ENCODE assay signal across 12 cellular contexts in genomic region chr11:117885777-117886176, GRCh38. TPM values are rescaled to one million over a fixed set of nuclear protein-coding genes. Genes with fewer than 3 reads are reported as not detected.
A peak's percentile ranks its signal among the peaks of the same experiment; 100 is the strongest.
DNase-seq lines count a peak whose midpoint lies in the region; ATAC-seq and TF ChIP-seq lines count a peak whose summit lies in the region.
"Had no signal": no experiment of that assay in that cellular context is flagged by ENCODE, and none has a peak within 500 bp of the region (broad histone marks: within the 10 kb centered on the region; RNA-seq: fewer than 3 reads in every experiment).

No MANE protein-coding gene starts in this region.

- no peak overlapping the region for H3K9ac ChIP-seq in parathyroid adenoma

- H3K4me3 ChIP-seq in parathyroid adenoma (ENCODE audit: low read depth, low read length) (no peak overlapping the region), aorta (ENCODE audit: low read length in 2 of 2) (no peak overlapping the region)
- H3K4me3 ChIP-seq: suprapubic skin had no signal

- intact Hi-C loops in aorta (cut with DNase I), result no loop called here

- H3K4me1 ChIP-seq in parathyroid adenoma, result no peaks in the 10 kb centered on the region
- no peaks in the 10 kb centered on the region for H3K4me1 ChIP-seq in aorta (ENCODE audit: control insufficient read depth in 1 of 2, insufficient read depth in 2 of 2, low read length in 2 of 2)

- no peak for TF ChIP-seq CTCF in parathyroid adenoma (IDR thresholded peaks at IDR 0.05)

- H3K36me3 ChIP-seq in parathyroid adenoma (ENCODE audit: control insufficient read depth, insufficient read depth, low read length), result no peaks in the 10 kb centered on the region
- no peaks in the 10 kb centered on the region for H3K36me3 ChIP-seq in aorta (ENCODE audit: control insufficient read depth in 1 of 2, insufficient read depth in 2 of 2, low read length in 1 of 2)
- H3K36me3 ChIP-seq: suprapubic skin had no signal

- H3K27me3 ChIP-seq in parathyroid adenoma (ENCODE audit: control insufficient read depth, insufficient read depth, low read length) (no peaks in the 10 kb centered on the region), aorta (ENCODE audit: control insufficient read depth in 1 of 2, insufficient read depth in 2 of 2, low read length in 1 of 2) (peaks cover 0 to 2% of the 10 kb centered on the region in 2 donors)

- ATAC-seq in aorta (ENCODE audit: low FRiP score), result peak; percentile 78
- no peak for ATAC-seq in HG03457 (IDR thresholded peaks at IDR 0.05; ENCODE audit: unreplicated experiment)
- ATAC-seq: esophagus mucosa had no signal

- no peak overlapping the region for H3K4me2 ChIP-seq in parathyroid adenoma (ENCODE audit: low read length)

- H2AFZ ChIP-seq in parathyroid adenoma, result no peak overlapping the region

- no peaks in the 10 kb centered on the region for H3K9me3 ChIP-seq in parathyroid adenoma (ENCODE audit: control insufficient read depth, low read length)
- no peaks in the 10 kb centered on the region for H3K9me3 ChIP-seq in aorta (ENCODE audit: control insufficient read depth, low read length)
- H3K9me3 ChIP-seq: suprapubic skin had no signal

- peak; percentile 43 for DNase-seq in activated effector memory CD4-positive, alpha-beta T cell treated with anti-CD3 and anti-CD28 coated beads, Interleukin-2, amount 50 U/mL, for 16 hours
- DNase-seq in activated effector memory CD4-positive, alpha-beta T cell treated with Interleukin-2 at 50 U/mL for 16 hours, result no peak
- DNase-seq in left kidney (ENCODE audit: low read depth, low spot score), result peak; percentile 85
- DNase-seq in aorta, result peak in 1 of 2 donors; percentile 71
- no peak for DNase-seq in DMS53 treated with DMSO at 0.1 percent for 48 hours (lab: John Stamatoyannopoulos, UW; ENCODE audit: unreplicated experiment)
- no peak for DNase-seq in GOT3 (lab: John Stamatoyannopoulos, UW)
- DNase-seq: SW 1271 had no signal

- WGBS in aorta, 2 donors, result 3 to 9% methylated on average over 11 of the region's 11 CpGs

- no peaks in the 10 kb centered on the region for H3K79me2 ChIP-seq in parathyroid adenoma

- H3K27ac ChIP-seq in parathyroid adenoma, result peak overlapping the region; percentile 44
- no peak overlapping the region for H3K27ac ChIP-seq in aorta (ENCODE audit: low read depth in 1 of 2, low read length in 2 of 2)
- H3K27ac ChIP-seq: suprapubic skin had no signal

RNA-seq across cellular contexts. Expression of gene FXYD6, which starts 9.3 kb away (rescaled TPM):
- 10 to 100 TPM; 28.6 to 28.7 TPM for total RNA-seq in aorta
- 10 to 100 TPM; 14.5 to 28.2 TPM for polyA plus RNA-seq in aorta
- total RNA-seq: activated T-helper 1 cell treated with anti-CD3 and anti-CD28 coated beads, Interleukin-12 subunit alpha, Interleukin-12 subunit beta, Interleukin-2, Interleukin-4 antibody, amounts not matched to agents 30 ng/mL and 10 ng/mL and 1 ng/mL, durations not matched to agents 14 hours and 24 hours and 36 hours had no signal

RNA-seq across cellular contexts. Expression of gene TMPRSS13, which starts 43.4 kb away (rescaled TPM):
- under 1 TPM; 0.45 to 0.54 TPM for total RNA-seq in aorta
- polyA plus RNA-seq in aorta, result 1 to 10 TPM in 1 of 2 donors, not detected in 1; 1.0 TPM

Comparison
In these comparisons a context has a peak if more than half of its experiments do, and no peak if none do; other contexts are left out.
1. DNase-seq: peak in activated effector memory CD4-positive, alpha-beta T cell treated with anti-CD3 and anti-CD28 coated beads, Interleukin-2, amount 50 U/mL, for 16 hours (single experiment) and left kidney (single experiment); none in activated effector memory CD4-positive, alpha-beta T cell treated with Interleukin-2 at 50 U/mL for 16 hours (single experiment), DMS53 treated with DMSO at 0.1 percent for 48 hours (single experiment) and GOT3 (single experiment).